Comparison of ENCODE assay signal across 15 cellular contexts in the genomic region with DNA sequence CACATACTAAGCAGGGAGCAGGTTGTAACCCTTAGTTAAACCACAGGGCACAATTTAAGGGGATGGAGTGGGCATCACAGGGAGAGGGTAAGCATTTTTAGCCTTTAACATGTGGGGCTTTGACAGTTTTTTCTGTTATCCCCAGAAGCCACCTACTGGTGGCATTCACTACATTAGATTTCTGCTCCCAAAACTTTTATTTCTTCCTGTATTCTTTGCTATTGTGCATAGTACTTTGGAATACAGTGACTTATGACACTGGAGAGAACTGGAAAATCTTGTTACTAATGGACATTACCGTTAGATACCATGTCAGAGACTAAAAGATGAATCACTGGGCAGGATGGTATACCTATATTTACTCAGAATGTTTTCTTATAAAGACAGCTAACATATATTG. TPM values are rescaled to one million over a fixed set of nuclear protein-coding genes. Genes with fewer than 3 reads are reported as not detected.
DNase-seq lines count a peak whose midpoint lies in the region; ATAC-seq and TF ChIP-seq lines count a peak whose summit lies in the region.
"Had no signal": no experiment of that assay in that cellular context is flagged by ENCODE, and none has a peak within 500 bp of the region (broad histone marks: within the 10 kb centered on the region; RNA-seq: fewer than 3 reads in every experiment).

No MANE protein-coding gene starts in this region.

- H3K36me3 Mint-ChIP-seq in endodermal cell (ENCODE audit: low read depth) (no peaks in the 10 kb centered on the region), progenitor cell of endocrine pancreas (ENCODE audit: insufficient read depth) (no peaks in the 10 kb centered on the region)
- H3K36me3 Mint-ChIP-seq: activated naive CD4-positive, alpha-beta T cell treated with anti-CD3 and anti-CD28 coated beads, Interleukin-2, amount 50 U/mL, for 24 hours had no signal

- H3K4me1 ChIP-seq in GM23248 (ENCODE audit: insufficient read depth) (no peaks in the 10 kb centered on the region), OCI-LY7 (ENCODE audit: insufficient read depth, low read length, poor library complexity, severe bottlenecking) (no peaks in the 10 kb centered on the region), endodermal cell (ENCODE audit: control insufficient read depth, insufficient read depth, low read length) (peaks cover 4% of the 10 kb centered on the region)
- H3K4me1 ChIP-seq: stomach had no signal

- H3K9me3 ChIP-seq in GM23248 (ENCODE audit: low read depth), result no peaks in the 10 kb centered on the region
- no peaks in the 10 kb centered on the region for H3K9me3 ChIP-seq in OCI-LY7 (ENCODE audit: low read length)
- H3K9me3 ChIP-seq in endodermal cell (ENCODE audit: control insufficient read depth, low read length), result no peaks in the 10 kb centered on the region
- H3K9me3 ChIP-seq: stomach had no signal

- H3K27ac ChIP-seq in GM23248 (no peak overlapping the region), OCI-LY7 (ENCODE audit: low read depth, low read length, poor library complexity, severe bottlenecking) (no peak overlapping the region), endodermal cell (ENCODE audit: low read depth, low read length) (no peak overlapping the region)
- H3K27ac ChIP-seq: stomach had no signal

- peaks cover 7% of the 10 kb centered on the region for H3K4me1 Mint-ChIP-seq in endodermal cell
- no peaks in the 10 kb centered on the region for H3K4me1 Mint-ChIP-seq in progenitor cell of endocrine pancreas (ENCODE audit: low read depth)
- H3K4me1 Mint-ChIP-seq: activated naive CD4-positive, alpha-beta T cell treated with anti-CD3 and anti-CD28 coated beads, Interleukin-2, amount 50 U/mL, for 24 hours had no signal

- intact Hi-C loops in OCI-LY7 (cut with micrococcal nuclease; ENCODE audit: unreplicated experiment), result loop anchor here (10.0 kb wide), 1 partner anchor 1024 kb away; no protein-coding TSS in a partner anchor

- peak; percentile 14 for DNase-seq in GM23248
- DNase-seq in OCI-LY7 (ENCODE audit: low spot score), result no peak
- DNase-seq in endodermal cell, result no peak
- no peak for DNase-seq in progenitor cell of endocrine pancreas (ENCODE audit: low spot score, unreplicated experiment)
- no peak for DNase-seq in activated T-cell treated with anti-CD3 and anti-CD28 coated beads, Interleukin-2, amount 50 U/mL, for 1 hour
- no peak for DNase-seq in COLO668 (lab: John Stamatoyannopoulos, UW; ENCODE audit: unreplicated experiment)
- DNase-seq: DMS79; mammary epithelial cell; NCI-H1417 treated with DMSO at 0.1 percent for 48 hours; posterior cingulate gyrus; stimulated activated CD4-positive, alpha-beta T cell treated with anti-CD3 and anti-CD28 coated beads, Interleukin-4, amount 100 ng/mL, for 4 hours; stomach had no signal

- H3K4me3 ChIP-seq in GM23248 (no peak overlapping the region), OCI-LY7 (ENCODE audit: low read depth, low read length, poor library complexity, severe bottlenecking) (no peak overlapping the region), endodermal cell (ENCODE audit: low read length) (no peak overlapping the region)
- H3K4me3 ChIP-seq: stomach had no signal

- no peaks in the 10 kb centered on the region for H4K20me1 ChIP-seq in GM23248 (ENCODE audit: insufficient read depth)
- no peaks in the 10 kb centered on the region for H4K20me1 ChIP-seq in OCI-LY7 (ENCODE audit: insufficient read depth, low read length)

- H3K36me3 ChIP-seq in GM23248 (ENCODE audit: low read depth) (no peaks in the 10 kb centered on the region), OCI-LY7 (ENCODE audit: insufficient read depth, low read length) (no peaks in the 10 kb centered on the region), endodermal cell (ENCODE audit: control insufficient read depth, insufficient read depth, low read length) (no peaks in the 10 kb centered on the region)
- H3K36me3 ChIP-seq: stomach had no signal

- TF ChIP-seq CTCF in OCI-LY7 (conservative IDR thresholded peaks at IDR 0.05; ENCODE audit: low read length) (peak; percentile 69), endodermal cell (conservative IDR thresholded peaks at IDR 0.05) (peak; percentile 72), progenitor cell of endocrine pancreas (IDR thresholded peaks at IDR 0.05; ENCODE audit: unreplicated experiment) (peak; percentile 45)

- no peak overlapping the region for H3K27ac Mint-ChIP-seq in endodermal cell
- no peak overlapping the region for H3K27ac Mint-ChIP-seq in progenitor cell of endocrine pancreas
- H3K27ac Mint-ChIP-seq: activated naive CD4-positive, alpha-beta T cell treated with anti-CD3 and anti-CD28 coated beads, Interleukin-2, amount 50 U/mL, for 24 hours had no signal

- H3K27me3 ChIP-seq in GM23248 (replicated peaks; ENCODE audit: insufficient read depth) (no peaks in the 10 kb centered on the region), endodermal cell (ENCODE audit: control insufficient read depth, insufficient read depth, low read length, poor library complexity, severe bottlenecking) (no peaks in the 10 kb centered on the region)
- H3K27me3 ChIP-seq: stomach had no signal

- 0% methylated on average over 1 of the region's 1 CpG for WGBS in GM23248 (ENCODE audit: low coverage in 1 of 2, low lambda C conversion rate in 2 of 2, missing lambda C conversion rate in 2 of 2), 2 experiments
- WGBS in endodermal cell (ENCODE audit: insufficient coverage in 1 of 2, insufficient read length in 1 of 2), 2 experiments, result 62% methylated on average over 1 of the region's 1 CpG; no CpG with 5 or more reads in 1 of the 2 experiments

- no TSS peak for BruUV-seq in OCI-LY7 (replicated peaks; lab: Mats Ljungman, UMichigan)

- H3K79me2 ChIP-seq in GM23248 (ENCODE audit: insufficient read depth), result no peaks in the 10 kb centered on the region
- no peaks in the 10 kb centered on the region for H3K79me2 ChIP-seq in OCI-LY7 (ENCODE audit: insufficient read depth, low read depth, low read length)

- H3K9me3 Mint-ChIP-seq in endodermal cell (no peaks in the 10 kb centered on the region), progenitor cell of endocrine pancreas (ENCODE audit: low read depth) (no peaks in the 10 kb centered on the region)
- H3K9me3 Mint-ChIP-seq: activated naive CD4-positive, alpha-beta T cell treated with anti-CD3 and anti-CD28 coated beads, Interleukin-2, amount 50 U/mL, for 24 hours had no signal

- no peaks in the 10 kb centered on the region for H3K27me3 Mint-ChIP-seq in endodermal cell (ENCODE audit: insufficient read depth)
- no peaks in the 10 kb centered on the region for H3K27me3 Mint-ChIP-seq in progenitor cell of endocrine pancreas
- H3K27me3 Mint-ChIP-seq: activated naive CD4-positive, alpha-beta T cell treated with anti-CD3 and anti-CD28 coated beads, Interleukin-2, amount 50 U/mL, for 24 hours had no signal

- ATAC-seq in HG03342 (IDR thresholded peaks at IDR 0.05; ENCODE audit: unreplicated experiment), result no peak

- CTCF ChIA-PET in OCI-LY7 (lab: Charles Lee; ENCODE audit: unreplicated experiment), result no interaction called here

- H3K9ac ChIP-seq in GM23248 (no peak overlapping the region), endodermal cell (ENCODE audit: extremely low read depth, low read length, poor library complexity, severe bottlenecking) (no peak overlapping the region)

- no peak overlapping the region for H2AFZ ChIP-seq in GM23248
- no peak overlapping the region for H2AFZ ChIP-seq in OCI-LY7 (ENCODE audit: low read length)

- H3F3A ChIP-seq in GM23248 (ENCODE audit: insufficient read depth), result no peaks in the 10 kb centered on the region

- H3K4me3 Mint-ChIP-seq in endodermal cell (no peak overlapping the region), progenitor cell of endocrine pancreas (ENCODE audit: low read depth) (no peak overlapping the region)
- H3K4me3 Mint-ChIP-seq: activated naive CD4-positive, alpha-beta T cell treated with anti-CD3 and anti-CD28 coated beads, Interleukin-2, amount 50 U/mL, for 24 hours had no signal

- POLR2A ChIA-PET in OCI-LY7 (lab: Charles Lee), result interaction anchor here (0.6 kb wide), 1 partner anchor 400 kb away, joined by 3 read pairs; no protein-coding TSS in a partner anchor

- in situ Hi-C loops in GM23248 (cut with MboI), result no loop called here

- no peak overlapping the region for H3K4me2 ChIP-seq in GM23248 (ENCODE audit: unreplicated experiment)
- no peak overlapping the region for H3K4me2 ChIP-seq in OCI-LY7 (ENCODE audit: low read length)

- H3K9me2 ChIP-seq in GM23248 (ENCODE audit: insufficient read depth), result no peaks in the 10 kb centered on the region
- H3K9me2 ChIP-seq in OCI-LY7 (ENCODE audit: insufficient read depth, low read length), result no peaks in the 10 kb centered on the region

RNA-seq across cellular contexts. Expression of a gene that starts 7.3 kb away (rescaled TPM):
- not detected in 2 replicates for total RNA-seq in GM23248 (2014; rRNA removed; shearing (Covaris generic))
- polyA plus RNA-seq in GM23248 (2016; fragmentation: Nextera tagmentation; extraction: Ambion mirVana), result not detected in 2 replicates
- total RNA-seq in OCI-LY7 (2014; rRNA removed; shearing (Covaris generic)), result not detected in 2 replicates
- total RNA-seq in OCI-LY7 (2022), result not detected in 2 replicates
- not detected for total RNA-seq in endodermal cell
- not detected for polyA plus RNA-seq in endodermal cell (2013, experiment 1 of 2)
- polyA plus RNA-seq in endodermal cell (2013, experiment 2 of 2), result not detected
- not detected in 2 replicates for total RNA-seq in progenitor cell of endocrine pancreas
- total RNA-seq: mammary epithelial cell; stomach; T-helper 2 cell treated with Interferon-gamma antibody and Interleukin-4, amounts not matched to agents 100 ng/mL and 5 ng/mL, for 36 hours had no signal
- polyA plus RNA-seq: mammary epithelial cell, stomach had no signal

RNA-seq across cellular contexts. Expression of a gene that starts 29.1 kb away (rescaled TPM):
- not detected in 2 replicates for total RNA-seq in GM23248 (2014; rRNA removed; shearing (Covaris generic))
- polyA plus RNA-seq in GM23248 (2016; fragmentation: Nextera tagmentation; extraction: Ambion mirVana), result not detected in 2 replicates
- total RNA-seq in OCI-LY7 (2014; rRNA removed; shearing (Covaris generic)), result not detected in 2 replicates
- total RNA-seq in OCI-LY7 (2022) (not detected in 2 replicates), endodermal cell (not detected), progenitor cell of endocrine pancreas (not detected in 2 replicates)
- polyA plus RNA-seq in endodermal cell (2013, experiment 1 of 2), result not detected
- polyA plus RNA-seq in endodermal cell (2013, experiment 2 of 2), result not detected
- total RNA-seq: mammary epithelial cell; stomach; T-helper 2 cell treated with Interferon-gamma antibody and Interleukin-4, amounts not matched to agents 100 ng/mL and 5 ng/mL, for 36 hours had no signal
- polyA plus RNA-seq: mammary epithelial cell, stomach had no signal

RNA-seq across cellular contexts. Expression of a gene that starts 51.7 kb away (rescaled TPM):
- total RNA-seq in GM23248 (2014; rRNA removed; shearing (Covaris generic)), result 6.4 and 13.7 TPM in 2 replicates
- 7.6 and 7.8 TPM in 2 replicates for polyA plus RNA-seq in GM23248 (2016; fragmentation: Nextera tagmentation; extraction: Ambion mirVana)
- total RNA-seq in OCI-LY7 (2014; rRNA removed; shearing (Covaris generic)), result 5.9 and 6.6 TPM in 2 replicates
- total RNA-seq in OCI-LY7 (2022), result 15.3 and 15.5 TPM in 2 replicates
- 10 to 100 TPM; 13.1 to 15.1 TPM for total RNA-seq in endodermal cell
- 11.8 TPM for polyA plus RNA-seq in endodermal cell (2013, experiment 1 of 2)
- 8.7 TPM for polyA plus RNA-seq in endodermal cell (2013, experiment 2 of 2)
- 8.7 and 10.5 TPM in 2 replicates for total RNA-seq in progenitor cell of endocrine pancreas
